Comparison of ENCODE assay signal across 8 cellular contexts in genomic region chr5:21802869-21803490, GRCh38.
DNase-seq lines count a peak whose midpoint lies in the region; ATAC-seq and TF ChIP-seq lines count a peak whose summit lies in the region.

No MANE protein-coding gene starts in this region.

- H3K4me1 ChIP-seq in gastroesophageal sphincter: no peaks in the 10 kb centered on the region

- H3K27ac Mint-ChIP-seq in activated naive CD8-positive, alpha-beta T cell treated with anti-CD3 and anti-CD28 coated beads for 36 hours: no peak overlapping the region
- no peak overlapping the region for H3K27ac Mint-ChIP-seq in activated T-cell treated with anti-CD3 and anti-CD28 coated beads, Interleukin-2, amount 50 U/mL, for 24 hours

- in situ Hi-C loops in SK-MEL-5 (cut with HindIII; ENCODE audit: low pct_unique_long_range_greater_than_20kb, low sequenced_read_pairs): no loop called here

- ATAC-seq in gastroesophageal sphincter (no peak), HG03520 (IDR thresholded peaks at IDR 0.05; ENCODE audit: unreplicated experiment) (no peak)

- TF ChIP-seq CTCF in GM06990 (IDR thresholded peaks at IDR 0.05; ENCODE audit: insufficient read depth, low read length, poor library complexity, severe bottlenecking) (peak; percentile 38), LNCAP (IDR thresholded peaks at IDR 0.05) (peak; percentile 71), gastroesophageal sphincter (IDR thresholded peaks at IDR 0.05) (peak in 3 of 4 experiments; percentile 7 to 47 (median 10))

- no peak for DNase-seq in GM06990 (ENCODE audit: extremely low read depth, insufficient read length)
- peak; percentile 69 for DNase-seq in SK-MEL-5 (ENCODE audit: low read depth, low spot score)
- DNase-seq in activated naive CD8-positive, alpha-beta T cell treated with anti-CD3 and anti-CD28 coated beads for 36 hours: no peak
- DNase-seq in activated T-cell treated with anti-CD3 and anti-CD28 coated beads, Interleukin-2, amount 50 U/mL, for 24 hours: no peak
- DNase-seq in ureter (ENCODE audit: low spot score): no peak

- H3K36me3 Mint-ChIP-seq in activated naive CD8-positive, alpha-beta T cell treated with anti-CD3 and anti-CD28 coated beads for 36 hours: no peaks in the 10 kb centered on the region
- no peaks in the 10 kb centered on the region for H3K36me3 Mint-ChIP-seq in activated T-cell treated with anti-CD3 and anti-CD28 coated beads, Interleukin-2, amount 50 U/mL, for 24 hours (ENCODE audit: low read depth)

- H3K9me3 ChIP-seq in gastroesophageal sphincter: peaks cover 0 to 8% (median 0%) of the 10 kb centered on the region in 3 donors

- WGBS in gastroesophageal sphincter (ENCODE audit: low coverage in 1 of 2), 2 donors: 27 to 30% methylated on average over 3 to 4 of the region's 4 CpGs

- H3K4me3 ChIP-seq in GM06990 (replicated peaks; ENCODE audit: low read depth, low read length) (no peak overlapping the region), gastroesophageal sphincter (no peak overlapping the region)

- peaks cover 3% of the 10 kb centered on the region for H3K9me3 Mint-ChIP-seq in activated naive CD8-positive, alpha-beta T cell treated with anti-CD3 and anti-CD28 coated beads for 36 hours
- H3K9me3 Mint-ChIP-seq in activated T-cell treated with anti-CD3 and anti-CD28 coated beads, Interleukin-2, amount 50 U/mL, for 24 hours: peaks cover 15% of the 10 kb centered on the region

- no peaks in the 10 kb centered on the region for H3K4me1 Mint-ChIP-seq in activated naive CD8-positive, alpha-beta T cell treated with anti-CD3 and anti-CD28 coated beads for 36 hours
- H3K4me1 Mint-ChIP-seq in activated T-cell treated with anti-CD3 and anti-CD28 coated beads, Interleukin-2, amount 50 U/mL, for 24 hours (ENCODE audit: low read depth): no peaks in the 10 kb centered on the region

- H3K36me3 ChIP-seq in GM06990 (ENCODE audit: control insufficient read depth, insufficient read depth, low read length) (no peaks in the 10 kb centered on the region), gastroesophageal sphincter (no peaks in the 10 kb centered on the region)

- no peak overlapping the region for H3K4me3 Mint-ChIP-seq in activated naive CD8-positive, alpha-beta T cell treated with anti-CD3 and anti-CD28 coated beads for 36 hours
- H3K4me3 Mint-ChIP-seq in activated T-cell treated with anti-CD3 and anti-CD28 coated beads, Interleukin-2, amount 50 U/mL, for 24 hours: no peak overlapping the region

- H3K27me3 ChIP-seq in GM06990 (replicated peaks; ENCODE audit: control insufficient read depth, insufficient read depth, low read length) (no peaks in the 10 kb centered on the region), gastroesophageal sphincter (no peaks in the 10 kb centered on the region)

- no peak for TF ChIP-seq POLR2A in gastroesophageal sphincter (IDR thresholded peaks at IDR 0.05)

- TF ChIP-seq EP300 in gastroesophageal sphincter (IDR thresholded peaks at IDR 0.05): no peak

- no peaks in the 10 kb centered on the region for H3K27me3 Mint-ChIP-seq in activated naive CD8-positive, alpha-beta T cell treated with anti-CD3 and anti-CD28 coated beads for 36 hours
- no peaks in the 10 kb centered on the region for H3K27me3 Mint-ChIP-seq in activated T-cell treated with anti-CD3 and anti-CD28 coated beads, Interleukin-2, amount 50 U/mL, for 24 hours

- H3K27ac ChIP-seq in gastroesophageal sphincter: no peak overlapping the region

Comparison
In these comparisons a context has a peak if more than half of its experiments do, and no peak if none do; other contexts are left out.
1. CTCF ChIP-seq: peak in every context shown above with its lines; median percentile 71 in LNCAP; 38 in GM06990; 10 in gastroesophageal sphincter.